ENCODE assay signal across 13 cellular contexts in genomic region chr17:59347975-59348391, GRCh38. TPM values are rescaled to one million over a fixed set of nuclear protein-coding genes. Genes with fewer than 3 reads are reported as not detected.
A peak's percentile ranks its signal among the peaks of the same experiment; 100 is the strongest.
DNase-seq lines count a peak whose midpoint lies in the region; ATAC-seq lines count a peak whose summit lies in the region.
"Had no signal": no experiment of that assay in that cellular context is flagged by ENCODE, and none has a peak within 500 bp of the region (broad histone marks: within the 10 kb centered on the region; RNA-seq: fewer than 3 reads in every experiment).

No MANE protein-coding gene starts in this region.

- no peak for ATAC-seq in GM19455 (IDR thresholded peaks at IDR 0.05; ENCODE audit: unreplicated experiment)
- no peak for ATAC-seq in HG03354 (IDR thresholded peaks at IDR 0.05; ENCODE audit: poor library complexity, severe bottlenecking, unreplicated experiment)
- no peak for ATAC-seq in HG03378 (IDR thresholded peaks at IDR 0.05; ENCODE audit: unreplicated experiment)
- ATAC-seq in HG02763 (IDR thresholded peaks at IDR 0.05; ENCODE audit: unreplicated experiment), result no peak
- ATAC-seq: naive thymus-derived CD8-positive, alpha-beta T cell had no signal

- H3K27ac ChIP-seq in cingulate gyrus (ENCODE audit: low read depth, low read length), result peak overlapping the region; percentile 13
- H3K27ac ChIP-seq: SK-N-MC, suprapubic skin had no signal

- intact Hi-C loops in posterior vena cava (cut with DNase I), result no loop called here

- peak; percentile 50 for DNase-seq in CD1c-positive myeloid dendritic cell (ENCODE audit: extremely low spot score)
- peak; percentile 63 for DNase-seq in NOMO-1 treated with DMSO at 0.1 percent for 48 hours (lab: John Stamatoyannopoulos, UW; ENCODE audit: unreplicated experiment)
- peak; percentile 47 for DNase-seq in posterior vena cava (ENCODE audit: low spot score)
- DNase-seq: activated gamma-delta T cell; naive thymus-derived CD8-positive, alpha-beta T cell; OCI-M1 had no signal

RNA-seq across cellular contexts. Expression of gene YPEL2, which starts 16.5 kb away (rescaled TPM):
- 10 to 100 TPM; 25.8 to 40.3 TPM for total RNA-seq in posterior vena cava
